In genomic region chr12:39442895-39443703, GRCh38 we compare ENCODE assay signal across 8 cellular contexts. TPM values are rescaled to one million over a fixed set of nuclear protein-coding genes. Genes with fewer than 3 reads are reported as not detected.
A peak's percentile ranks its signal among the peaks of the same experiment; 100 is the strongest.
DNase-seq lines count a peak whose midpoint lies in the region; ATAC-seq and TF ChIP-seq lines count a peak whose summit lies in the region.

A gene with protein sequence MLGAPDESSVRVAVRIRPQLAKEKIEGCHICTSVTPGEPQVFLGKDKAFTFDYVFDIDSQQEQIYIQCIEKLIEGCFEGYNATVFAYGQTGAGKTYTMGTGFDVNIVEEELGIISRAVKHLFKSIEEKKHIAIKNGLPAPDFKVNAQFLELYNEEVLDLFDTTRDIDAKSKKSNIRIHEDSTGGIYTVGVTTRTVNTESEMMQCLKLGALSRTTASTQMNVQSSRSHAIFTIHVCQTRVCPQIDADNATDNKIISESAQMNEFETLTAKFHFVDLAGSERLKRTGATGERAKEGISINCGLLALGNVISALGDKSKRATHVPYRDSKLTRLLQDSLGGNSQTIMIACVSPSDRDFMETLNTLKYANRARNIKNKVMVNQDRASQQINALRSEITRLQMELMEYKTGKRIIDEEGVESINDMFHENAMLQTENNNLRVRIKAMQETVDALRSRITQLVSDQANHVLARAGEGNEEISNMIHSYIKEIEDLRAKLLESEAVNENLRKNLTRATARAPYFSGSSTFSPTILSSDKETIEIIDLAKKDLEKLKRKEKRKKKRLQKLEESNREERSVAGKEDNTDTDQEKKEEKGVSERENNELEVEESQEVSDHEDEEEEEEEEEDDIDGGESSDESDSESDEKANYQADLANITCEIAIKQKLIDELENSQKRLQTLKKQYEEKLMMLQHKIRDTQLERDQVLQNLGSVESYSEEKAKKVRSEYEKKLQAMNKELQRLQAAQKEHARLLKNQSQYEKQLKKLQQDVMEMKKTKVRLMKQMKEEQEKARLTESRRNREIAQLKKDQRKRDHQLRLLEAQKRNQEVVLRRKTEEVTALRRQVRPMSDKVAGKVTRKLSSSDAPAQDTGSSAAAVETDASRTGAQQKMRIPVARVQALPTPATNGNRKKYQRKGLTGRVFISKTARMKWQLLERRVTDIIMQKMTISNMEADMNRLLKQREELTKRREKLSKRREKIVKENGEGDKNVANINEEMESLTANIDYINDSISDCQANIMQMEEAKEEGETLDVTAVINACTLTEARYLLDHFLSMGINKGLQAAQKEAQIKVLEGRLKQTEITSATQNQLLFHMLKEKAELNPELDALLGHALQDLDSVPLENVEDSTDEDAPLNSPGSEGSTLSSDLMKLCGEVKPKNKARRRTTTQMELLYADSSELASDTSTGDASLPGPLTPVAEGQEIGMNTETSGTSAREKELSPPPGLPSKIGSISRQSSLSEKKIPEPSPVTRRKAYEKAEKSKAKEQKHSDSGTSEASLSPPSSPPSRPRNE (N-terminal part only) (minus strand): TSS chr12:39443120. CDS start chr12:39442970, 150 bp downstream.

- no peaks in the 10 kb centered on the region; the same call in 1 of the 2 replicates for H3K9me3 ChIP-seq in MG63

- in situ Hi-C loops in SK-MEL-5 (cut with HindIII; ENCODE audit: low pct_unique_long_range_greater_than_20kb, low sequenced_read_pairs) = no loop called here

- TF ChIP-seq CTCF in omental fat pad (IDR thresholded peaks at IDR 0.05) = peak in 2 of 3 donors; percentile 9 to 47

- peak within 1 kb of the TSS; percentile 95 for H3K27ac ChIP-seq in temporal lobe (ENCODE audit: low read depth, low read length)

- H3K36me3 ChIP-seq in H7 (replicated peaks; ENCODE audit: control insufficient read depth, insufficient read depth, low read length) = no peaks in the 10 kb centered on the region
- H3K36me3 ChIP-seq in MG63 = no peaks in the 10 kb centered on the region

- ATAC-seq in omental fat pad (ENCODE audit: low FRiP score) = peak; percentile 96

- H3K4me3 ChIP-seq in H7 (ENCODE audit: insufficient read depth, low read depth, low read length) (peak within 1 kb of the TSS; percentile 86), MG63 (peak within 1 kb of the TSS; percentile 69)

- DNase-seq in GM03348 (ENCODE audit: low spot score) (peak; percentile 95), H7 (peak; percentile 89), MG63 (peak; percentile 92), SK-MEL-5 (ENCODE audit: low read depth, low spot score) (peak; percentile 92), glomerular endothelial cell (ENCODE audit: extremely low read depth, low read depth, low spot score) (no peak), omental fat pad (ENCODE audit: low spot score) (peak; percentile 66)
- peak; percentile 90 for DNase-seq in activated naive CD4-positive, alpha-beta T cell treated with anti-CD3 and anti-CD28 coated beads, Interleukin-2, amount 50 U/mL, for 16 hours

- H3K27me3 ChIP-seq in H7 (ENCODE audit: control insufficient read depth, insufficient read depth, low read length) = peaks cover 10% of the 10 kb centered on the region; the same call in 1 of the 2 replicates
- H3K27me3 ChIP-seq in MG63 = no peaks in the 10 kb centered on the region

RNA-seq across cellular contexts. Expression of the gene that starts here (rescaled TPM):
- total RNA-seq in H7 (2014; rRNA removed; shearing (Covaris generic)) = 32.7 and 44.7 TPM in 2 replicates
- total RNA-seq in MG63 (2014; rRNA removed; shearing (Covaris generic); ENCODE audit: low replicate concordance) = 11.1 and 11.8 TPM in 2 replicates
- 20.2 and 20.8 TPM in 2 replicates for total RNA-seq in SK-MEL-5 (2014; rRNA removed; shearing (Covaris generic))
- 11.6 and 15.2 TPM in 2 replicates for polyA plus RNA-seq in SK-MEL-5 (2015; cell fraction: cytosol; rRNA removed)
- polyA plus RNA-seq in SK-MEL-5 (2015; cell fraction: nucleus; rRNA removed) = 25.3 and 26.2 TPM in 2 replicates
- total RNA-seq in glomerular endothelial cell = 8.2 and 11.0 TPM in 2 replicates
- 10 to 100 TPM; 22.5 to 65.5 (median 33.5) TPM for total RNA-seq in omental fat pad
- 154 TPM for total RNA-seq in temporal lobe
